18 cellular contexts compared by ENCODE assay signal in the genomic region with DNA sequence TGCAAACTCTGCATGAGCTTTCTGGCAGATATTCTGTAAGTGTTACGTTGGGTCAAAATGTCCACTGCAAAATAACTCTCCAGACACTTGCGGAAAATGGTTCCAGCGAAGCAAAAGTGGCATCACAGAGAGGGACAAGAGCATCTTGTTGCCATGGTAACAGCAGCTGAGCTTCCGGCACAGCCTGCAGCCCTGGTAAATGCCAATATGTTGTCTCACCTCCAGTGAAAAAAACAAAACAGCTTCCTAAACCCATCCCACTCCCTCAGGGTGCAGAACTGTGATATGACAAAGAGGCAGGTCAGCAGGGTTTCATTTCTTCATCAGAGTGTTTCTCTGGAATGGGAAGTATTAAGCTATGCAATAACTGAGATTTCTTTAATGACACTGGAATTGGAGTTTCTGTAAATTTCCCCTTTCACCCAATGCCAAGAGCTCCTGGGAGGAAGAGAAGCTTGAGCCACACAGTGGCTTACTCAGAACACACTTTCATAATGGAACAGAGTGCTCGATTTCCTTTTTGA.
A peak's percentile ranks its signal among the peaks of the same experiment; 100 is the strongest.
DNase-seq lines count a peak whose midpoint lies in the region; ATAC-seq, FAIRE-seq and TF ChIP-seq lines count a peak whose summit lies in the region.
"Had no signal": no experiment of that assay in that cellular context is flagged by ENCODE, and none has a peak within 500 bp of the region (broad histone marks: within the 10 kb centered on the region; RNA-seq: fewer than 3 reads in every experiment).

No MANE protein-coding gene starts in this region.

- intact Hi-C loops in vagina (cut with DNase I) = no loop called here

- no peaks in the 10 kb centered on the region for H3K36me3 ChIP-seq in bronchial epithelial cell (ENCODE audit: control insufficient read depth, insufficient read depth, low read length)
- H3K36me3 ChIP-seq in vagina = no peaks in the 10 kb centered on the region
- H3K36me3 ChIP-seq: BLaER1 treated with 17β-estradiol and CSF1 and Interleukin-3, amounts not matched to agents 10 nM and 100 nM; HAP-1 had no signal

- H3K4me3 ChIP-seq in bronchial epithelial cell (ENCODE audit: low read depth, low read length) (no peak overlapping the region), vagina (no peak overlapping the region)
- H3K4me3 ChIP-seq: BLaER1 treated with 17β-estradiol and CSF1 and Interleukin-3, amounts not matched to agents 10 nM and 100 nM; HAP-1 had no signal

- DNase-seq in NCI-H1092 treated with DMSO at 0.1 percent for 48 hours (lab: John Stamatoyannopoulos, UW) (peak; percentile 5), NCI-H1092 (lab: John Stamatoyannopoulos, UW) (no peak), CD1c-positive myeloid dendritic cell (ENCODE audit: extremely low spot score) (peak; percentile 63), M059J (ENCODE audit: low read depth) (peak; percentile 6), bronchial epithelial cell (ENCODE audit: low read depth) (peak; percentile 8), vagina (ENCODE audit: extremely low spot score in 2 of 2) (no peak)
- DNase-seq in activated T-cell treated with anti-CD3 and anti-CD28 coated beads, Interleukin-2, amount 50 U/mL, for 4 hours = no peak
- DNase-seq: NCI-H1694, NCI-H2107, NCI-H510A, SIG-M5, T-helper 17 cell had no signal

- no peaks in the 10 kb centered on the region for H3K36me3 Mint-ChIP-seq in activated T-cell treated with anti-CD3 and anti-CD28 coated beads, Interleukin-2, amount 50 U/mL, for 4 hours (ENCODE audit: insufficient read depth)

- no peaks in the 10 kb centered on the region for H3K4me1 Mint-ChIP-seq in activated T-cell treated with anti-CD3 and anti-CD28 coated beads, Interleukin-2, amount 50 U/mL, for 4 hours (ENCODE audit: low read depth)
- H3K4me1 Mint-ChIP-seq: T-helper 17 cell had no signal

- H3K4me3 Mint-ChIP-seq in activated T-cell treated with anti-CD3 and anti-CD28 coated beads, Interleukin-2, amount 50 U/mL, for 4 hours = no peak overlapping the region
- H3K4me3 Mint-ChIP-seq: T-helper 17 cell had no signal

- peaks cover 15% of the 10 kb centered on the region for H3K27me3 Mint-ChIP-seq in activated T-cell treated with anti-CD3 and anti-CD28 coated beads, Interleukin-2, amount 50 U/mL, for 4 hours (ENCODE audit: low read depth)

- TF ChIP-seq CTCF in bronchial epithelial cell (IDR thresholded peaks at IDR 0.05; ENCODE audit: insufficient read depth, low read length, severe bottlenecking) (no peak), vagina (IDR thresholded peaks at IDR 0.05) (no peak)

- no peaks in the 10 kb centered on the region for H3K27me3 ChIP-seq in bronchial epithelial cell (ENCODE audit: control insufficient read depth, insufficient read depth, low read length)
- H3K27me3 ChIP-seq in vagina = no peaks in the 10 kb centered on the region
- H3K27me3 ChIP-seq: BLaER1 treated with 17β-estradiol and CSF1 and Interleukin-3, amounts not matched to agents 10 nM and 100 nM had no signal

- no peaks in the 10 kb centered on the region for H3K9me3 ChIP-seq in vagina
- H3K9me3 ChIP-seq: BLaER1 treated with 17β-estradiol and CSF1 and Interleukin-3, amounts not matched to agents 10 nM and 100 nM; HAP-1 had no signal

- H3K9me3 Mint-ChIP-seq in activated T-cell treated with anti-CD3 and anti-CD28 coated beads, Interleukin-2, amount 50 U/mL, for 4 hours = no peaks in the 10 kb centered on the region

- H3K27ac ChIP-seq in vagina = no peak overlapping the region
- H3K27ac ChIP-seq: BLaER1 treated with 17β-estradiol and CSF1 and Interleukin-3, amounts not matched to agents 10 nM and 100 nM had no signal

- FAIRE-seq in bronchial epithelial cell (lab: Jason Lieb, UNC) = no peak
- FAIRE-seq: A204.1, HTR-8/SVneo, RCC 7860 had no signal

- no peak for ATAC-seq in activated T-cell treated with anti-CD3 and anti-CD28 coated beads, Interleukin-2, amount 50 U/mL, for 4 hours
- no peak for ATAC-seq in HG02970 (IDR thresholded peaks at IDR 0.05; ENCODE audit: low FRiP score, unreplicated experiment)
- ATAC-seq: T-helper 17 cell had no signal

- no peaks in the 10 kb centered on the region for H3K4me1 ChIP-seq in vagina
- H3K4me1 ChIP-seq: HAP-1 had no signal

- TF ChIP-seq POLR2A in vagina (IDR thresholded peaks at IDR 0.05) = no peak

Comparison
In these comparisons a context has a peak if more than half of its experiments do, and no peak if none do; other contexts are left out.
1. DNase-seq: peak in NCI-H1092 treated with DMSO at 0.1 percent for 48 hours (single experiment), CD1c-positive myeloid dendritic cell (single experiment), M059J (single experiment) and bronchial epithelial cell (single experiment); none in NCI-H1092 (single experiment), activated T-cell treated with anti-CD3 and anti-CD28 coated beads, Interleukin-2, amount 50 U/mL, for 4 hours (single experiment) and vagina (0 of 2).